Comparison of ENCODE assay signal across 2 cellular contexts in genomic region chr19:54181894-54182293, GRCh38. TPM values are rescaled to one million over a fixed set of nuclear protein-coding genes. Genes with fewer than 3 reads are reported as not detected.
"Had no signal": no experiment of that assay in that cellular context is flagged by ENCODE, and none has a peak within 500 bp of the region (broad histone marks: within the 10 kb centered on the region; RNA-seq: fewer than 3 reads in every experiment).

No MANE protein-coding gene starts in this region.

RNA-seq across cellular contexts. Expression of gene TMC4, which starts 8.9 kb away (rescaled TPM):
- total RNA-seq: activated B cell treated with CpG ODN at 0.5 μM for 24 hours; activated CD8-positive, alpha-beta memory T cell treated with anti-CD3 and anti-CD28 coated beads for 36 hours had no signal
